In the genomic region with DNA sequence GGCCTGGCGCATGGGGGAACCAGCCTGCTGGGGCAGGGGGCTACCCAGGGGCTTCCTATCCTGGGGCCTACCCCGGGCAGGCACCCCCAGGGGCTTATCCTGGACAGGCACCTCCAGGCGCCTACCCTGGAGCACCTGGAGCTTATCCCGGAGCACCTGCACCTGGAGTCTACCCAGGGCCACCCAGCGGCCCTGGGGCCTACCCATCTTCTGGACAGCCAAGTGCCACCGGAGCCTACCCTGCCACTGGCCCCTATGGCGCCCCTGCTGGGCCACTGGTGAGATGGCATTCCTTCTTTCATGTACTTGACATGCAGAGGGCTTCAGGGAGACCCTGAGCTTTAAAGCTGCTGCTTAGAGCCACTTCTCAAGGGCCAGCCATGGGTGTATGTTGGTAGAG, we compare ENCODE assay signal across 11 cellular contexts. TPM values are rescaled to one million over a fixed set of nuclear protein-coding genes. Genes with fewer than 3 reads are reported as not detected.
A peak's percentile ranks its signal among the peaks of the same experiment; 100 is the strongest.
DNase-seq lines count a peak whose midpoint lies in the region; ATAC-seq and TF ChIP-seq lines count a peak whose summit lies in the region.
"Had no signal": no experiment of that assay in that cellular context is flagged by ENCODE, and none has a peak within 500 bp of the region (broad histone marks: within the 10 kb centered on the region; RNA-seq: fewer than 3 reads in every experiment).

No MANE protein-coding gene starts in this region.

- TF ChIP-seq EP300 in esophagus muscularis mucosa (IDR thresholded peaks at IDR 0.05): no peak

- intact Hi-C loops in esophagus muscularis mucosa (cut with DNase I): no loop called here

- TF ChIP-seq POLR2A in esophagus muscularis mucosa (IDR thresholded peaks at IDR 0.05; ENCODE audit: low read depth): no peak

- TF ChIP-seq CTCF in GM06990 (IDR thresholded peaks at IDR 0.05; ENCODE audit: insufficient read depth, low read length, poor library complexity, severe bottlenecking) (peak; percentile 20), esophagus muscularis mucosa (IDR thresholded peaks at IDR 0.05) (peak in 1 of 3 experiments; percentile 22), retinal pigment epithelial cell (conservative IDR thresholded peaks at IDR 0.05; ENCODE audit: low read depth, low read length) (peak; percentile 27)

- ATAC-seq in GM18873 (IDR thresholded peaks at IDR 0.05; ENCODE audit: low FRiP score, unreplicated experiment) (no peak), GM21529 (IDR thresholded peaks at IDR 0.05; ENCODE audit: unreplicated experiment) (no peak), HG02970 (IDR thresholded peaks at IDR 0.05; ENCODE audit: low FRiP score, unreplicated experiment) (no peak)
- ATAC-seq: activated CD4-positive, alpha-beta T cell treated with anti-CD3 and anti-CD28 coated beads for 36 hours had no signal

- peaks cover 47 to 60% (median 52%) of the 10 kb centered on the region in 4 donors for H3K4me1 ChIP-seq in esophagus muscularis mucosa

- H3K36me3 ChIP-seq in GM06990 (ENCODE audit: control insufficient read depth, insufficient read depth, low read length) (peaks cover 6% of the 10 kb centered on the region), esophagus muscularis mucosa (peaks cover 48 to 55% (median 52%) of the 10 kb centered on the region in 4 donors)

- peak overlapping the region; percentile 70 to 78 (median 74) for H3K27ac ChIP-seq in esophagus muscularis mucosa (replicated peaks in 1 of 4)

- WGBS in esophagus muscularis mucosa: 85% methylated on average over 6 of the region's 7 CpGs

- H3K9me3 ChIP-seq in esophagus muscularis mucosa: no peaks in the 10 kb centered on the region

- no peak overlapping the region for H3K4me3 ChIP-seq in GM06990 (replicated peaks; ENCODE audit: low read depth, low read length)
- H3K4me3 ChIP-seq in esophagus muscularis mucosa: peak overlapping the region in 3 of 4 donors; percentile 24 to 32 (median 24)
- no peak overlapping the region for H3K4me3 ChIP-seq in retinal pigment epithelial cell (ENCODE audit: low read length)

- DNase-seq in GM06990 (ENCODE audit: extremely low read depth, insufficient read length): no peak
- peak; percentile 1 for DNase-seq in OCI-M1 (lab: John Stamatoyannopoulos, UW)
- DNase-seq in esophagus muscularis mucosa (ENCODE audit: extremely low spot score): no peak
- no peak for DNase-seq in retinal pigment epithelial cell (ENCODE audit: low read depth)
- DNase-seq in NCI-H1105 treated with DMSO at 0.1 percent for 48 hours (lab: John Stamatoyannopoulos, UW): no peak
- DNase-seq: activated CD4-positive, alpha-beta T cell treated with anti-CD3 and anti-CD28 coated beads for 36 hours; cerebellar nuclear complex; DMS79 treated with DMSO at 0.1 percent for 48 hours had no signal

- H3K27me3 ChIP-seq in GM06990 (replicated peaks; ENCODE audit: control insufficient read depth, insufficient read depth, low read length) (no peaks in the 10 kb centered on the region), esophagus muscularis mucosa (no peaks in the 10 kb centered on the region)

RNA-seq across cellular contexts. Expression of gene LGALS3, which starts 9.0 kb away (rescaled TPM):
- 100 to 1,000 TPM; 247 to 398 (median 297) TPM for total RNA-seq in esophagus muscularis mucosa

RNA-seq across cellular contexts. Expression of gene DLGAP5, which starts 53.3 kb away (rescaled TPM):
- total RNA-seq in esophagus muscularis mucosa: under 1 TPM in 1 of 4 donors, not detected in 3; 0.69 TPM

Comparison
In these comparisons a context has a peak if more than half of its experiments do, and no peak if none do; other contexts are left out.
1. H3K4me3 ChIP-seq: peak in esophagus muscularis mucosa (3 of 4); none in GM06990 (single experiment) and retinal pigment epithelial cell (single experiment).